8 cellular contexts compared by ENCODE assay signal in genomic region chr20:38471987-38472512, GRCh38. TPM values are rescaled to one million over a fixed set of nuclear protein-coding genes. Genes with fewer than 3 reads are reported as not detected.
DNase-seq lines count a peak whose midpoint lies in the region; TF ChIP-seq lines count a peak whose summit lies in the region.

No MANE protein-coding gene starts in this region.

- TF ChIP-seq CTCF in neural progenitor cell (IDR thresholded peaks at IDR 0.05) = no peak
- no peak for TF ChIP-seq CTCF in GM10266 (IDR thresholded peaks at IDR 0.05; ENCODE audit: control insufficient read depth, insufficient read depth, low read depth, missing control alignments)

- no peaks in the 10 kb centered on the region for H3K36me3 Mint-ChIP-seq in neural progenitor cell

- peak overlapping the region; percentile 84 for H3K4me2 ChIP-seq in neural progenitor cell

- DNase-seq in DMS79 (lab: John Stamatoyannopoulos, UW) (peak; percentile 2), MG63 (no peak), neural progenitor cell (ENCODE audit: low spot score) (no peak), GM10266 (ENCODE audit: extremely low spot score) (no peak), activated gamma-delta T cell (lab: John Stamatoyannopoulos, UW) (no peak), MV-4-11 (lab: John Stamatoyannopoulos, UW) (no peak)
- DNase-seq in effector memory CD4-positive, alpha-beta T cell = no peak
- DNase-seq in activated effector memory CD4-positive, alpha-beta T cell treated with Interleukin-2 at 50 U/mL for 16 hours = no peak

- H3K4me3 ChIP-seq in MG63 (peak overlapping the region; percentile 81), neural progenitor cell (peak overlapping the region; percentile 89)
- peak overlapping the region; percentile 71 for H3K4me3 ChIP-seq in effector memory CD4-positive, alpha-beta T cell (ENCODE audit: insufficient read depth, low read depth, low read length, poor library complexity, severe bottlenecking)

- peaks cover 37% of the 10 kb centered on the region for H4K20me1 ChIP-seq in neural progenitor cell (ENCODE audit: low read depth)

- H3K9me3 ChIP-seq in MG63 (no peaks in the 10 kb centered on the region), neural progenitor cell (ENCODE audit: low read depth) (no peaks in the 10 kb centered on the region)
- H3K9me3 ChIP-seq in effector memory CD4-positive, alpha-beta T cell (ENCODE audit: control insufficient read depth, low read length) = no peaks in the 10 kb centered on the region

- peaks cover 9% of the 10 kb centered on the region; the same call in 1 of the 2 replicates for H3K36me3 ChIP-seq in MG63
- H3K36me3 ChIP-seq in effector memory CD4-positive, alpha-beta T cell (ENCODE audit: control insufficient read depth, insufficient read depth, low read length) = no peaks in the 10 kb centered on the region
- no peaks in the 10 kb centered on the region for H3K36me3 ChIP-seq in neural progenitor cell

- no peaks in the 10 kb centered on the region; the same call in 1 of the 2 replicates for H3K27me3 ChIP-seq in MG63
- H3K27me3 ChIP-seq in effector memory CD4-positive, alpha-beta T cell (replicated peaks; ENCODE audit: control insufficient read depth, insufficient read depth, low read length, poor library complexity, severe bottlenecking) = no peaks in the 10 kb centered on the region
- peaks cover 4% of the 10 kb centered on the region for H3K27me3 ChIP-seq in neural progenitor cell

- peaks cover 9% of the 10 kb centered on the region for H3F3A ChIP-seq in neural progenitor cell (ENCODE audit: low read depth)

- H3K27ac ChIP-seq in effector memory CD4-positive, alpha-beta T cell (ENCODE audit: insufficient read depth, low read length, poor library complexity, severe bottlenecking) = peak overlapping the region; percentile 70
- no peak overlapping the region for H3K27ac ChIP-seq in neural progenitor cell

- peaks cover 4% of the 10 kb centered on the region for H3K27me3 Mint-ChIP-seq in neural progenitor cell (ENCODE audit: insufficient read depth, low read depth)

- H3K27ac Mint-ChIP-seq in neural progenitor cell = peak overlapping the region; percentile 85

- peaks cover 41% of the 10 kb centered on the region for H3K79me2 ChIP-seq in neural progenitor cell (ENCODE audit: low read depth)

- H2AFZ ChIP-seq in neural progenitor cell (replicated peaks) = peak overlapping the region; percentile 80

- H3K4me1 ChIP-seq in effector memory CD4-positive, alpha-beta T cell (ENCODE audit: control insufficient read depth, insufficient read depth, low read length, poor library complexity, severe bottlenecking) = peaks cover 4% of the 10 kb centered on the region
- peaks cover 9% of the 10 kb centered on the region for H3K4me1 ChIP-seq in neural progenitor cell

- H3K4me3 Mint-ChIP-seq in neural progenitor cell = peak overlapping the region; percentile 91

- no peaks in the 10 kb centered on the region for H3K9me3 Mint-ChIP-seq in neural progenitor cell

- no peak overlapping the region for H3K9ac ChIP-seq in neural progenitor cell

- peaks cover 23% of the 10 kb centered on the region for H3K4me1 Mint-ChIP-seq in neural progenitor cell

RNA-seq across cellular contexts. Expression of gene RALGAPB, which starts 0.6 kb away (rescaled TPM):
- 6.2 and 13.2 TPM in 2 replicates for total RNA-seq in MG63 (2014; rRNA removed; shearing (Covaris generic); ENCODE audit: low replicate concordance)
- 27.3 and 39.1 TPM in 2 replicates for total RNA-seq in neural progenitor cell (ENCODE audit: low replicate concordance)

RNA-seq across cellular contexts. Expression of gene SNHG17, which starts 36.9 kb away (rescaled TPM):
- total RNA-seq in MG63 (2014; rRNA removed; shearing (Covaris generic); ENCODE audit: low replicate concordance) = 9.5 and 38.6 TPM in 2 replicates
- 8.0 and 12.8 TPM in 2 replicates for total RNA-seq in neural progenitor cell (ENCODE audit: low replicate concordance)
